28 cellular contexts compared by ENCODE assay signal in genomic region chr1:205047764-205048231, GRCh38. TPM values are rescaled to one million over a fixed set of nuclear protein-coding genes. Genes with fewer than 3 reads are reported as not detected.
"Had no signal": no experiment of that assay in that cellular context is flagged by ENCODE, and none has a peak within 500 bp of the region (broad histone marks: within the 10 kb centered on the region; RNA-seq: fewer than 3 reads in every experiment).

No MANE protein-coding gene starts in this region.

- DNase-seq: activated CD4-positive, alpha-beta memory T cell treated with anti-CD3 and anti-CD28 coated beads, Interleukin-2, amount 10 ng/mL, durations not matched to agents 7 days and 5 days; activated CD4-positive, alpha-beta T cell treated with anti-CD3 and anti-CD28 coated beads, Interleukin-2, amount 10 ng/mL, durations not matched to agents 24 days and 14 days; activated CD8-positive, alpha-beta memory T cell treated with anti-CD3 and anti-CD28 coated beads, Interleukin-2, amount 50 U/mL, for 48 hours; activated naive CD4-positive, alpha-beta T cell; activated T-cell treated with anti-CD3 and anti-CD28 coated beads, Interleukin-2, amount 50 U/mL, for 48 hours; effector memory CD8-positive, alpha-beta T cell; erythroblast; gastrocnemius medialis; immature natural killer cell; left lung; lower lobe of right lung; mesendoderm; natural killer cell; right cardiac atrium; spleen; stimulated activated naive CD8-positive, alpha-beta T cell treated with anti-CD3 and anti-CD28 coated beads, Interleukin-15, Interleukin-2, amounts not matched to agents 100 U/mL and 50 U/mL, for 24 hours; T-helper 17 cell; T1000; thyroid gland; upper lobe of right lung; WERI-Rb-1 had no signal

- H3K4me3 Mint-ChIP-seq: activated CD4-positive, alpha-beta memory T cell treated with anti-CD3 and anti-CD28 coated beads, Interleukin-2, amount 10 ng/mL, durations not matched to agents 7 days and 5 days; activated CD4-positive, alpha-beta T cell treated with anti-CD3 and anti-CD28 coated beads, Interleukin-2, amount 10 ng/mL, durations not matched to agents 24 days and 14 days; effector memory CD8-positive, alpha-beta T cell; immature natural killer cell; natural killer cell; T-helper 17 cell had no signal

- H3K4me1 Mint-ChIP-seq: activated CD4-positive, alpha-beta memory T cell treated with anti-CD3 and anti-CD28 coated beads, Interleukin-2, amount 10 ng/mL, durations not matched to agents 7 days and 5 days; activated CD4-positive, alpha-beta T cell treated with anti-CD3 and anti-CD28 coated beads, Interleukin-2, amount 10 ng/mL, durations not matched to agents 24 days and 14 days; immature natural killer cell; natural killer cell had no signal

- ATAC-seq: activated CD4-positive, CD25-positive, alpha-beta regulatory T cell treated with anti-CD3 and anti-CD28 coated beads, Interleukin-2, amount 50 U/mL, for 24 hours; activated naive CD4-positive, alpha-beta T cell treated with anti-CD3 and anti-CD28 coated beads, Interleukin-2, amount 50 U/mL, for 72 hours; effector memory CD8-positive, alpha-beta T cell; gastrocnemius medialis; left lung; lower lobe of right lung; natural killer cell; right cardiac atrium; stimulated activated naive CD8-positive, alpha-beta T cell treated with anti-CD3 and anti-CD28 coated beads, Interleukin-15, Interleukin-2, amounts not matched to agents 100 U/mL and 50 U/mL, for 24 hours; T-helper 17 cell; upper lobe of right lung had no signal

- H3K36me3 Mint-ChIP-seq: activated naive CD4-positive, alpha-beta T cell treated with anti-CD3 and anti-CD28 coated beads, Interleukin-2, amount 50 U/mL, for 72 hours; immature natural killer cell; natural killer cell; neural progenitor cell had no signal

- H3K27ac ChIP-seq: coronary artery, gastrocnemius medialis, left lung, lower lobe of right lung, neural progenitor cell, parathyroid adenoma, spleen, thyroid gland, upper lobe of right lung, WERI-Rb-1 had no signal

- H3K9ac ChIP-seq: neural progenitor cell, parathyroid adenoma had no signal

- H3K9me3 ChIP-seq: gastrocnemius medialis, left lung, lower lobe of right lung, spleen, thyroid gland, upper lobe of right lung had no signal

- H3K27me3 ChIP-seq: thyroid gland had no signal

- H2AFZ ChIP-seq: neural progenitor cell, parathyroid adenoma had no signal

- H3K36me3 ChIP-seq: gastrocnemius medialis, left lung, lower lobe of right lung, neural progenitor cell, spleen, thyroid gland, upper lobe of right lung, WERI-Rb-1 had no signal

- H3K79me2 ChIP-seq: parathyroid adenoma had no signal

- H3K4me3 ChIP-seq: coronary artery, gastrocnemius medialis, left lung, lower lobe of right lung, neural progenitor cell, spleen, thyroid gland, upper lobe of right lung had no signal

- H3K27ac Mint-ChIP-seq: activated CD4-positive, alpha-beta memory T cell treated with anti-CD3 and anti-CD28 coated beads, Interleukin-2, amount 10 ng/mL, durations not matched to agents 7 days and 5 days; activated CD4-positive, alpha-beta T cell treated with anti-CD3 and anti-CD28 coated beads, Interleukin-2, amount 10 ng/mL, durations not matched to agents 24 days and 14 days; activated naive CD4-positive, alpha-beta T cell treated with anti-CD3 and anti-CD28 coated beads, Interleukin-2, amount 50 U/mL, for 72 hours; effector memory CD8-positive, alpha-beta T cell; immature natural killer cell; natural killer cell; neural progenitor cell; T-helper 17 cell had no signal

- H3K9me3 Mint-ChIP-seq: activated CD4-positive, alpha-beta memory T cell treated with anti-CD3 and anti-CD28 coated beads, Interleukin-2, amount 10 ng/mL, durations not matched to agents 7 days and 5 days; activated CD4-positive, alpha-beta T cell treated with anti-CD3 and anti-CD28 coated beads, Interleukin-2, amount 10 ng/mL, durations not matched to agents 24 days and 14 days; activated naive CD4-positive, alpha-beta T cell treated with anti-CD3 and anti-CD28 coated beads, Interleukin-2, amount 50 U/mL, for 72 hours; effector memory CD8-positive, alpha-beta T cell; immature natural killer cell; natural killer cell; neural progenitor cell had no signal

- H3K4me1 ChIP-seq: gastrocnemius medialis, left lung, lower lobe of right lung, parathyroid adenoma, thyroid gland had no signal

RNA-seq across cellular contexts. Expression of gene CNTN2, which starts 4.8 kb away (rescaled TPM):
- total RNA-seq: activated CD4-positive, alpha-beta memory T cell treated with anti-CD3 and anti-CD28 coated beads, Interleukin-2, amount 10 ng/mL, durations not matched to agents 7 days and 5 days; activated CD4-positive, alpha-beta T cell treated with anti-CD3 and anti-CD28 coated beads, Interleukin-2, amount 10 ng/mL, durations not matched to agents 24 days and 14 days; activated naive CD4-positive, alpha-beta T cell treated with anti-CD3 and anti-CD28 coated beads, Interleukin-2, amount 50 U/mL, for 72 hours; gastrocnemius medialis; kidney epithelial cell; left lung; lower lobe of right lung; natural killer cell; pulmonary artery endothelial cell; T-helper 17 cell; upper lobe of right lung had no signal
- polyA plus RNA-seq: immature natural killer cell had no signal
